ENCODE assay signal across 9 cellular contexts in genomic region chrX:134782796-134783195, GRCh38. TPM values are rescaled to one million over a fixed set of nuclear protein-coding genes. Genes with fewer than 3 reads are reported as not detected.
A peak's percentile ranks its signal among the peaks of the same experiment; 100 is the strongest.
DNase-seq lines count a peak whose midpoint lies in the region; ATAC-seq and TF ChIP-seq lines count a peak whose summit lies in the region.
"Had no signal": no experiment of that assay in that cellular context is flagged by ENCODE, and none has a peak within 500 bp of the region (broad histone marks: within the 10 kb centered on the region; RNA-seq: fewer than 3 reads in every experiment).

No MANE protein-coding gene starts in this region.

- peaks cover 88% of the 10 kb centered on the region for H3K36me3 Mint-ChIP-seq in activated T-helper 17 cell treated with anti-CD3 and anti-CD28 coated beads, Interleukin-2, amount 50 U/mL, for 72 hours (ENCODE audit: low read depth)
- H3K36me3 Mint-ChIP-seq in activated naive CD8-positive, alpha-beta T cell treated with anti-CD3 and anti-CD28 coated beads, Interleukin-2, amount 50 U/mL, for 24 hours (ENCODE audit: low read depth), result peaks cover 24% of the 10 kb centered on the region
- H3K36me3 Mint-ChIP-seq: activated naive CD8-positive, alpha-beta T cell had no signal

- no peaks in the 10 kb centered on the region for H3K27me3 ChIP-seq in osteoblast (ENCODE audit: insufficient read depth, low read length)

- H3K27me3 Mint-ChIP-seq in activated T-helper 17 cell treated with anti-CD3 and anti-CD28 coated beads, Interleukin-2, amount 50 U/mL, for 72 hours, result no peaks in the 10 kb centered on the region
- no peaks in the 10 kb centered on the region for H3K27me3 Mint-ChIP-seq in activated naive CD8-positive, alpha-beta T cell treated with anti-CD3 and anti-CD28 coated beads, Interleukin-2, amount 50 U/mL, for 24 hours
- H3K27me3 Mint-ChIP-seq: activated naive CD8-positive, alpha-beta T cell had no signal

- no peak for TF ChIP-seq POLR2A in NB4 (IDR thresholded peaks at IDR 0.05; ENCODE audit: extremely low read depth, insufficient read length)
- TF ChIP-seq POLR2A in GM18505 (IDR thresholded peaks at IDR 0.05; ENCODE audit: borderline replicate concordance, extremely low read depth, insufficient read depth, insufficient read length), result no peak

- no peaks in the 10 kb centered on the region for H3K79me2 ChIP-seq in osteoblast (ENCODE audit: insufficient read depth, low read length)

- no peak overlapping the region for H3K4me2 ChIP-seq in osteoblast (ENCODE audit: insufficient read depth, low read length)

- ATAC-seq in activated T-helper 17 cell treated with anti-CD3 and anti-CD28 coated beads, Interleukin-2, amount 50 U/mL, for 72 hours (replicated peaks), result no peak
- ATAC-seq in GM18505 (IDR thresholded peaks at IDR 0.05; ENCODE audit: unreplicated experiment), result no peak
- ATAC-seq in activated naive CD8-positive, alpha-beta T cell treated with anti-CD3 and anti-CD28 coated beads, Interleukin-2, amount 50 U/mL, for 24 hours, result no peak

- no peak overlapping the region for H3K4me3 Mint-ChIP-seq in activated T-helper 17 cell treated with anti-CD3 and anti-CD28 coated beads, Interleukin-2, amount 50 U/mL, for 72 hours
- H3K4me3 Mint-ChIP-seq in activated naive CD8-positive, alpha-beta T cell treated with anti-CD3 and anti-CD28 coated beads, Interleukin-2, amount 50 U/mL, for 24 hours, result no peak overlapping the region
- H3K4me3 Mint-ChIP-seq: activated naive CD8-positive, alpha-beta T cell had no signal

- no peak overlapping the region for H3K27ac Mint-ChIP-seq in activated T-helper 17 cell treated with anti-CD3 and anti-CD28 coated beads, Interleukin-2, amount 50 U/mL, for 72 hours
- H3K27ac Mint-ChIP-seq in activated naive CD8-positive, alpha-beta T cell treated with anti-CD3 and anti-CD28 coated beads, Interleukin-2, amount 50 U/mL, for 24 hours, result no peak overlapping the region
- H3K27ac Mint-ChIP-seq: activated naive CD8-positive, alpha-beta T cell had no signal

- H2AFZ ChIP-seq in osteoblast (ENCODE audit: low read length), result no peak overlapping the region

- peak; percentile 10 for DNase-seq in G401 (ENCODE audit: low spot score)
- DNase-seq in NB4 (ENCODE audit: low read depth), result peak; percentile 43
- DNase-seq in dermis microvascular lymphatic vessel endothelial cell (ENCODE audit: low read depth in 2 of 2), result peak; percentile 36 to 43
- no peak for DNase-seq in osteoblast (ENCODE audit: insufficient read length, low spot score, missing footprints)
- DNase-seq in caudate nucleus (lab: John Stamatoyannopoulos, UW), result no peak
- no peak for DNase-seq in activated naive CD8-positive, alpha-beta T cell treated with anti-CD3 and anti-CD28 coated beads, Interleukin-2, amount 50 U/mL, for 24 hours

- no peaks in the 10 kb centered on the region for H3K9me3 ChIP-seq in osteoblast (ENCODE audit: low read depth, low read length)

- no peaks in the 10 kb centered on the region for H3K4me1 Mint-ChIP-seq in activated T-helper 17 cell treated with anti-CD3 and anti-CD28 coated beads, Interleukin-2, amount 50 U/mL, for 72 hours
- no peaks in the 10 kb centered on the region for H3K4me1 Mint-ChIP-seq in activated naive CD8-positive, alpha-beta T cell treated with anti-CD3 and anti-CD28 coated beads, Interleukin-2, amount 50 U/mL, for 24 hours

- TF ChIP-seq CTCF in NB4 (IDR thresholded peaks at IDR 0.05; ENCODE audit: low read depth, low read length) (peak; percentile 42), osteoblast (IDR thresholded peaks at IDR 0.05; ENCODE audit: extremely low read depth, low read depth, low read length) (peak; percentile 61)

- no peaks in the 10 kb centered on the region for H4K20me1 ChIP-seq in osteoblast (ENCODE audit: insufficient read depth, low read length)

- H3K9me3 Mint-ChIP-seq in activated T-helper 17 cell treated with anti-CD3 and anti-CD28 coated beads, Interleukin-2, amount 50 U/mL, for 72 hours, result no peaks in the 10 kb centered on the region
- H3K9me3 Mint-ChIP-seq in activated naive CD8-positive, alpha-beta T cell treated with anti-CD3 and anti-CD28 coated beads, Interleukin-2, amount 50 U/mL, for 24 hours, result no peaks in the 10 kb centered on the region

- in situ Hi-C loops in G401 (cut with HindIII; ENCODE audit: low sequenced_read_pairs), result no loop called here

- H3K4me3 ChIP-seq in NB4 (ENCODE audit: low read depth, low read length) (no peak overlapping the region), osteoblast (ENCODE audit: insufficient read depth, low read length) (no peak overlapping the region)

- H3K27ac ChIP-seq in osteoblast (ENCODE audit: low read depth, low read length) (no peak overlapping the region), caudate nucleus (ENCODE audit: low read depth, low read length) (no peak overlapping the region)

- H3K36me3 ChIP-seq in osteoblast (ENCODE audit: insufficient read depth, low read length), result peaks cover 15% of the 10 kb centered on the region

- no peaks in the 10 kb centered on the region for H3K4me1 ChIP-seq in osteoblast (ENCODE audit: insufficient read depth, low read length)

RNA-seq across cellular contexts. Expression of gene PABIR2, which starts 14.2 kb away (rescaled TPM):
- total RNA-seq in G401 (2014; rRNA removed; shearing (Covaris generic)), result 22.0 and 30.1 TPM in 2 replicates
- total RNA-seq in dermis microvascular lymphatic vessel endothelial cell, result 5.0 and 6.1 TPM in 2 replicates
- 4.1 and 4.7 TPM in 2 replicates for total RNA-seq in osteoblast
- 10 to 100 TPM; 46.1 to 52.1 TPM for total RNA-seq in activated T-helper 17 cell treated with anti-CD3 and anti-CD28 coated beads, Interleukin-2, amount 50 U/mL, for 72 hours

Comparison
In these comparisons a context has a peak if more than half of its experiments do, and no peak if none do; other contexts are left out.
1. DNase-seq: peak in G401 (single experiment), NB4 (single experiment) and dermis microvascular lymphatic vessel endothelial cell (2 of 2); none in osteoblast (single experiment), caudate nucleus (0 of 61) and activated naive CD8-positive, alpha-beta T cell treated with anti-CD3 and anti-CD28 coated beads, Interleukin-2, amount 50 U/mL, for 24 hours (single experiment).